ENCODE assay signal across 29 cellular contexts in the genomic region with DNA sequence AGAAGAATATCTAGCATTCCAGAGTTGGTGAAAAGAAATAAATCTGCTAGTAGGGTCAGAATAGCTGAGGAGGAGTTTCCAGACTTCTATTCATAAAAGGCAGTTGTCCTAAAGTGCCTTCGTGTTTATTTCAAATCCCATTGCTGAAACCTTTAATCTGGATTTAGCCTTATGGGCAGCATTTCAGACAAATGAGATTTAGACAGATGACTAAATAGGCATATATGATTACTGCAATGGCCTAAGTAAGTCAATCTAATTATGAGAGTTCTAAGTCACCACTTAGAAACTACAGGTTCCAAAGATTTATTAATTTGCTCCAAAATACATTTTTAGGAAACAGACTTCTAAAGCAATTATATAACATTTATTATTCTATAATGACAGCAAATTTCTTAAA.
"Had no signal": no experiment of that assay in that cellular context is flagged by ENCODE, and none has a peak within 500 bp of the region (broad histone marks: within the 10 kb centered on the region; RNA-seq: fewer than 3 reads in every experiment).

No MANE protein-coding gene starts in this region.

- H3K9me3 ChIP-seq: left lung, lower lobe of right lung, neutrophil, ovary, spleen, suprapubic skin, thoracic aorta, tibial artery, upper lobe of right lung had no signal

- H3K4me3 Mint-ChIP-seq: immature natural killer cell; naive thymus-derived CD8-positive, alpha-beta T cell; nephron; neural crest cell; stimulated activated effector memory CD8-positive, alpha-beta T cell treated with anti-CD3 and anti-CD28 coated beads, Interleukin-12 subunit alpha, Interleukin-12 subunit beta, amount 100 ng/mL, for 72 hours; stimulated activated naive CD8-positive, alpha-beta T cell treated with anti-CD3 and anti-CD28 coated beads, Interleukin-15, Interleukin-2, amounts not matched to agents 100 ng/mL and 50 ng/mL, for 24 hours had no signal

- H3K27me3 Mint-ChIP-seq: naive thymus-derived CD8-positive, alpha-beta T cell; progenitor cell of endocrine pancreas; stimulated activated naive CD8-positive, alpha-beta T cell treated with anti-CD3 and anti-CD28 coated beads, Interleukin-15, Interleukin-2, amounts not matched to agents 100 ng/mL and 50 ng/mL, for 24 hours had no signal

- H3K4me3 ChIP-seq: left lung, lower lobe of right lung, ovary, skin epidermis, spleen, suprapubic skin, thoracic aorta, tibial artery, upper lobe of right lung had no signal

- H3K36me3 ChIP-seq: left lung, lower lobe of right lung, neutrophil, ovary, spleen, suprapubic skin, thoracic aorta, tibial artery, upper lobe of right lung had no signal

- H3K36me3 Mint-ChIP-seq: immature natural killer cell; naive thymus-derived CD8-positive, alpha-beta T cell; stimulated activated effector memory CD8-positive, alpha-beta T cell treated with anti-CD3 and anti-CD28 coated beads, Interleukin-12 subunit alpha, Interleukin-12 subunit beta, amount 100 ng/mL, for 72 hours had no signal

- H3K4me1 Mint-ChIP-seq: immature natural killer cell; naive thymus-derived CD8-positive, alpha-beta T cell; neural crest cell; stimulated activated effector memory CD8-positive, alpha-beta T cell treated with anti-CD3 and anti-CD28 coated beads, Interleukin-12 subunit alpha, Interleukin-12 subunit beta, amount 100 ng/mL, for 72 hours had no signal

- FAIRE-seq: islet of Langerhans, urothelium cell line had no signal

- DNase-seq: hypothalamus; immature natural killer cell; kidney; left colon; left lung; lower lobe of right lung; mammary epithelial cell; naive thymus-derived CD8-positive, alpha-beta T cell; occipital lobe; ovary; right cardiac atrium; spleen; stimulated activated CD4-positive, alpha-beta T cell treated with anti-CD3 and anti-CD28 coated beads, Interleukin-4, amount 100 ng/mL, for 24 hours; stimulated activated naive CD4-positive, alpha-beta T cell; tibial artery; trophoblast cell; upper lobe of right lung had no signal

- H3K27me3 ChIP-seq: left lung, neutrophil, ovary, spleen, suprapubic skin, tibial artery, upper lobe of right lung had no signal

- ATAC-seq: left colon; left lung; lower lobe of right lung; naive thymus-derived CD8-positive, alpha-beta T cell; right cardiac atrium; sciatic nerve; stimulated activated effector memory CD8-positive, alpha-beta T cell treated with anti-CD3 and anti-CD28 coated beads, Interleukin-12 subunit alpha, Interleukin-12 subunit beta, amount 100 ng/mL, for 72 hours; upper lobe of right lung had no signal

- H3K9me3 Mint-ChIP-seq: nephron, neural crest cell had no signal

- H3K4me1 ChIP-seq: left lung, lower lobe of right lung, spleen, suprapubic skin, tibial artery, upper lobe of right lung had no signal

- H3K27ac ChIP-seq: left lung, lower lobe of right lung, neutrophil, ovary, skin epidermis, spleen, suprapubic skin, thoracic aorta, tibial artery, upper lobe of right lung had no signal

- H3K27ac Mint-ChIP-seq: immature natural killer cell; naive thymus-derived CD8-positive, alpha-beta T cell; progenitor cell of endocrine pancreas; stimulated activated effector memory CD8-positive, alpha-beta T cell treated with anti-CD3 and anti-CD28 coated beads, Interleukin-12 subunit alpha, Interleukin-12 subunit beta, amount 100 ng/mL, for 72 hours; stimulated activated naive CD8-positive, alpha-beta T cell treated with anti-CD3 and anti-CD28 coated beads, Interleukin-15, Interleukin-2, amounts not matched to agents 100 ng/mL and 50 ng/mL, for 24 hours had no signal
